ENCODE assay signal across 10 cellular contexts in genomic region chr10:46285300-46285699, GRCh38. TPM values are rescaled to one million over a fixed set of nuclear protein-coding genes. Genes with fewer than 3 reads are reported as not detected.
DNase-seq lines count a peak whose midpoint lies in the region; TF ChIP-seq lines count a peak whose summit lies in the region.
"Had no signal": no experiment of that assay in that cellular context is flagged by ENCODE, and none has a peak within 500 bp of the region (broad histone marks: within the 10 kb centered on the region; RNA-seq: fewer than 3 reads in every experiment).

No MANE protein-coding gene starts in this region.

- no peaks in the 10 kb centered on the region for H3K4me1 ChIP-seq in iPS-15b (ENCODE audit: control insufficient read depth, insufficient read depth, low read length)

- DNase-seq in T-helper 1 cell: no peak
- peak; percentile 8 for DNase-seq in WERI-Rb-1
- DNase-seq in superior temporal gyrus (ENCODE audit: extremely low spot score): peak; percentile 35
- DNase-seq in dermis blood vessel endothelial cell: no peak
- no peak for DNase-seq in SHP77 treated with DMSO at 0.1 percent for 48 hours (lab: John Stamatoyannopoulos, UW)
- DNase-seq in SK-N-DZ (ENCODE audit: low spot score): no peak
- DNase-seq: NCI-H345 had no signal

- H3K9me3 ChIP-seq in WERI-Rb-1 (ENCODE audit: severe bottlenecking) (no peaks in the 10 kb centered on the region), iPS-15b (ENCODE audit: control insufficient read depth, insufficient read depth, low read length) (no peaks in the 10 kb centered on the region)

- H3K27ac ChIP-seq in WERI-Rb-1: peak overlapping the region; percentile 87

- H3K27ac Mint-ChIP-seq in T-helper 1 cell treated with Interleukin-12 subunit alpha and Interleukin-12 subunit beta and Interleukin-4 antibody, amounts not matched to agents 30 μg/mL and 1 μg/mL, for 36 hours: peak overlapping the region; percentile 67

- H3K9ac ChIP-seq in iPS-15b (ENCODE audit: low read depth, low read length): no peak overlapping the region

- no peaks in the 10 kb centered on the region for H3K36me3 Mint-ChIP-seq in T-helper 1 cell treated with Interleukin-12 subunit alpha and Interleukin-12 subunit beta and Interleukin-4 antibody, amounts not matched to agents 30 μg/mL and 1 μg/mL, for 36 hours (ENCODE audit: low read depth)

- H3K36me3 ChIP-seq in WERI-Rb-1: no peaks in the 10 kb centered on the region
- no peaks in the 10 kb centered on the region for H3K36me3 ChIP-seq in iPS-15b (ENCODE audit: control insufficient read depth, insufficient read depth, low read length)

- no peaks in the 10 kb centered on the region for H3K27me3 ChIP-seq in WERI-Rb-1 (ENCODE audit: insufficient read depth, low read depth, severe bottlenecking)
- H3K27me3 ChIP-seq in iPS-15b (ENCODE audit: control insufficient read depth, insufficient read depth, low read length): peaks cover 43% of the 10 kb centered on the region

- H3K4me1 Mint-ChIP-seq in T-helper 1 cell treated with Interleukin-12 subunit alpha and Interleukin-12 subunit beta and Interleukin-4 antibody, amounts not matched to agents 30 μg/mL and 1 μg/mL, for 36 hours (ENCODE audit: low read depth): peaks cover 20% of the 10 kb centered on the region

- H3K4me3 ChIP-seq in WERI-Rb-1 (ENCODE audit: low read depth, low read length) (peak overlapping the region; percentile 53), iPS-15b (ENCODE audit: low read depth, low read length) (peak overlapping the region; percentile 97)

- H3K4me3 Mint-ChIP-seq in T-helper 1 cell treated with Interleukin-12 subunit alpha and Interleukin-12 subunit beta and Interleukin-4 antibody, amounts not matched to agents 30 μg/mL and 1 μg/mL, for 36 hours: peak overlapping the region; percentile 67

- no peak for TF ChIP-seq CTCF in WERI-Rb-1 (IDR thresholded peaks at IDR 0.05; ENCODE audit: low read depth, low read length)

- no peaks in the 10 kb centered on the region for H3K9me3 Mint-ChIP-seq in T-helper 1 cell treated with Interleukin-12 subunit alpha and Interleukin-12 subunit beta and Interleukin-4 antibody, amounts not matched to agents 30 μg/mL and 1 μg/mL, for 36 hours

- peaks cover 19% of the 10 kb centered on the region for H3K27me3 Mint-ChIP-seq in T-helper 1 cell treated with Interleukin-12 subunit alpha and Interleukin-12 subunit beta and Interleukin-4 antibody, amounts not matched to agents 30 μg/mL and 1 μg/mL, for 36 hours (ENCODE audit: low read depth)

RNA-seq across cellular contexts. Expression of gene ANTXRL, which starts 1.5 kb away (rescaled TPM):
- total RNA-seq in dermis blood vessel endothelial cell: not detected in 2 replicates
- not detected in 2 replicates for polyA plus RNA-seq in SK-N-DZ (2014; cell fraction: cytosol; rRNA removed)
- not detected in 2 replicates for polyA plus RNA-seq in SK-N-DZ (2014; cell fraction: nucleus; rRNA removed)
- total RNA-seq: Daoy had no signal

Comparison
In these comparisons a context has a peak if more than half of its experiments do, and no peak if none do; other contexts are left out.
1. DNase-seq: peak in WERI-Rb-1 (single experiment) and superior temporal gyrus (single experiment); none in T-helper 1 cell (0 of 5), dermis blood vessel endothelial cell (single experiment), SHP77 treated with DMSO at 0.1 percent for 48 hours (single experiment) and SK-N-DZ (single experiment).